Comparison of ENCODE assay signal across 8 cellular contexts in the genomic region with DNA sequence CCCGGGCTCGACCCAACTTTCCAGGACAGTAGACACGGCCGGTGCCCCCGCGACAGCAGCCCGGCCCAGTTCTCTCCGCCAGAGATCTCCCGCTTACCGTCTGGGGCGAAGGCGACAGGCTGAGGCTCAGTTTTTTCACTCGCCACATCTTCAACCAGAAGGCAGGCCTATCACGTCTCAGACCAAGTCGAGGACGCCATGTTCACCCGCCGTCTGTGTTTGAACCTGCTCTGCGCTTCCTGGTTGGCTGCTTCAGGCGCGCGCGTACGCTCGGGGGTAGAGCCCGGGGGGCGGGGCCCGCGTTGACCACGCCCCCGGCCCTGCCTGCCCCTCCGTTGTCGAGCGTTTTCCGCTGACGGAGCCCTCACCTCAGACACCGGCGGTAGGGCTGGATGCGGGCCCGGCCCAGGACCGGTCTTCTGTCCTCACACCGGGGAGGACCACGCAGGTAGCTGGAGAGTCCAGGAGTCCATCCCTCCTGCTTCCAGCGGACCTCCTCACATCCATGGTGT. TPM values are rescaled to one million over a fixed set of nuclear protein-coding genes. Genes with fewer than 3 reads are reported as not detected.
DNase-seq lines count a peak whose midpoint lies in the region; ATAC-seq and TF ChIP-seq lines count a peak whose summit lies in the region.

A gene with protein sequence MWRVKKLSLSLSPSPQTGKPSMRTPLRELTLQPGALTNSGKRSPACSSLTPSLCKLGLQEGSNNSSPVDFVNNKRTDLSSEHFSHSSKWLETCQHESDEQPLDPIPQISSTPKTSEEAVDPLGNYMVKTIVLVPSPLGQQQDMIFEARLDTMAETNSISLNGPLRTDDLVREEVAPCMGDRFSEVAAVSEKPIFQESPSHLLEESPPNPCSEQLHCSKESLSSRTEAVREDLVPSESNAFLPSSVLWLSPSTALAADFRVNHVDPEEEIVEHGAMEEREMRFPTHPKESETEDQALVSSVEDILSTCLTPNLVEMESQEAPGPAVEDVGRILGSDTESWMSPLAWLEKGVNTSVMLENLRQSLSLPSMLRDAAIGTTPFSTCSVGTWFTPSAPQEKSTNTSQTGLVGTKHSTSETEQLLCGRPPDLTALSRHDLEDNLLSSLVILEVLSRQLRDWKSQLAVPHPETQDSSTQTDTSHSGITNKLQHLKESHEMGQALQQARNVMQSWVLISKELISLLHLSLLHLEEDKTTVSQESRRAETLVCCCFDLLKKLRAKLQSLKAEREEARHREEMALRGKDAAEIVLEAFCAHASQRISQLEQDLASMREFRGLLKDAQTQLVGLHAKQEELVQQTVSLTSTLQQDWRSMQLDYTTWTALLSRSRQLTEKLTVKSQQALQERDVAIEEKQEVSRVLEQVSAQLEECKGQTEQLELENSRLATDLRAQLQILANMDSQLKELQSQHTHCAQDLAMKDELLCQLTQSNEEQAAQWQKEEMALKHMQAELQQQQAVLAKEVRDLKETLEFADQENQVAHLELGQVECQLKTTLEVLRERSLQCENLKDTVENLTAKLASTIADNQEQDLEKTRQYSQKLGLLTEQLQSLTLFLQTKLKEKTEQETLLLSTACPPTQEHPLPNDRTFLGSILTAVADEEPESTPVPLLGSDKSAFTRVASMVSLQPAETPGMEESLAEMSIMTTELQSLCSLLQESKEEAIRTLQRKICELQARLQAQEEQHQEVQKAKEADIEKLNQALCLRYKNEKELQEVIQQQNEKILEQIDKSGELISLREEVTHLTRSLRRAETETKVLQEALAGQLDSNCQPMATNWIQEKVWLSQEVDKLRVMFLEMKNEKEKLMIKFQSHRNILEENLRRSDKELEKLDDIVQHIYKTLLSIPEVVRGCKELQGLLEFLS (minus strand): TSS at position 227 of the 512 bp plus-strand sequence. CDS start 79 bp downstream, at position 148.

- POLR2A ChIA-PET in activated CD4-positive, alpha-beta memory T cell treated with anti-CD3 and anti-CD28 coated beads for 36 hours (lab: Charles Lee): interaction anchor here (0.6 to 2.4 kb wide), 17 partner anchors 8 to 297 kb away, joined by 3 to 28 read pairs (median 6); partner anchors contain the start of genes ALDOC, BLTP2, PIGS and PROCA1

- peaks cover 21% of the 10 kb centered on the region for H3K4me1 Mint-ChIP-seq in activated CD4-positive, alpha-beta memory T cell treated with anti-CD3 and anti-CD28 coated beads for 36 hours (ENCODE audit: low read depth)

- under 1% methylated on average over 44 of the region's 44 CpGs for WGBS in liver

- H3K4me3 Mint-ChIP-seq in activated CD4-positive, alpha-beta memory T cell treated with anti-CD3 and anti-CD28 coated beads for 36 hours: peak within 1 kb of the TSS; percentile 93

- peak within 1 kb of the TSS; percentile 93 for H3K27ac Mint-ChIP-seq in activated CD4-positive, alpha-beta memory T cell treated with anti-CD3 and anti-CD28 coated beads for 36 hours

- H3K27ac ChIP-seq in dorsolateral prefrontal cortex (peak within 1 kb of the TSS in 56 of 59 donors; percentile 7 to 98 (median 88)), liver (ENCODE audit: low read depth in 1 of 2, low read length in 2 of 2) (peak within 1 kb of the TSS; percentile 94 to 97)

- CTCF ChIA-PET in activated CD4-positive, alpha-beta memory T cell treated with anti-CD3 and anti-CD28 coated beads for 36 hours (lab: Charles Lee): interaction anchor here (0.6 to 1.6 kb wide), 7 partner anchors 14 to 50 kb away, joined by 3 to 7 read pairs (median 5); partner anchors contain the start of gene PIGS

- intact Hi-C loops in activated CD4-positive, alpha-beta memory T cell treated with anti-CD3 and anti-CD28 coated beads for 36 hours (cut with micrococcal nuclease): loop anchor here (1.0 to 5.0 kb wide), 6 partner anchors 20 to 353 kb away; partner anchors contain the start of genes BLTP2, PHF12, PROCA1 and SUPT6H
- intact Hi-C loops in dorsolateral prefrontal cortex (cut with DNase I): no loop called here

- TF ChIP-seq CTCF in dorsolateral prefrontal cortex (IDR thresholded peaks at IDR 0.05 in 54 of 56, conservative IDR thresholded peaks at IDR 0.05 in 2 of 56; ENCODE audit: low read depth in 1 of 56, partially characterized antibody in 56 of 56) (peak in 5 of 56 donors; percentile 15 to 30 (median 20)), liver (IDR thresholded peaks at IDR 0.05; ENCODE audit: low read depth, low read length, missing input control) (no peak)

- TF ChIP-seq RAD21 in liver (IDR thresholded peaks at IDR 0.05): no peak

- peak; percentile 81 for ATAC-seq in GM19438 (IDR thresholded peaks at IDR 0.05; ENCODE audit: low read depth, unreplicated experiment)
- peak; percentile 80 for ATAC-seq in HG03571 (IDR thresholded peaks at IDR 0.05; ENCODE audit: unreplicated experiment)

- H3K4me3 ChIP-seq in dorsolateral prefrontal cortex (peak within 1 kb of the TSS; percentile 39 to 97 (median 73)), liver (ENCODE audit: low read depth in 1 of 3, low read length in 3 of 3) (peak within 1 kb of the TSS; percentile 61 to 85 (median 76))

- H3K36me3 ChIP-seq in liver (ENCODE audit: control insufficient read depth in 4 of 4, insufficient read depth in 3 of 4, low read depth in 1 of 4, low read length in 3 of 4): no peaks in the 10 kb centered on the region

- DNase-seq in CD1c-positive myeloid dendritic cell (ENCODE audit: extremely low spot score) (peak; percentile 94), NCI-H82 (lab: John Stamatoyannopoulos, UW) (peak; percentile 99), dorsolateral prefrontal cortex (peak; percentile 80 to 95 (median 90))
- peak; percentile 97 for DNase-seq in activated CD4-positive, alpha-beta memory T cell treated with anti-CD3 and anti-CD28 coated beads for 36 hours
- peak; percentile 92 for DNase-seq in stimulated activated CD4-positive, alpha-beta T cell treated with anti-CD3 and anti-CD28 coated beads, Interleukin-4, amount 100 ng/mL, for 1 hour

- H3K9ac ChIP-seq in liver (ENCODE audit: low read depth in 1 of 2, low read length in 2 of 2): peak within 1 kb of the TSS; percentile 83 to 88

- H3K27me3 ChIP-seq in dorsolateral prefrontal cortex: no peaks in the 10 kb centered on the region
- H3K27me3 ChIP-seq in liver (ENCODE audit: control insufficient read depth in 4 of 4, insufficient read depth in 4 of 4, low read length in 3 of 4): no peaks in the 10 kb centered on the region

- no peaks in the 10 kb centered on the region for H3K27me3 Mint-ChIP-seq in activated CD4-positive, alpha-beta memory T cell treated with anti-CD3 and anti-CD28 coated beads for 36 hours

- H3K36me3 Mint-ChIP-seq in activated CD4-positive, alpha-beta memory T cell treated with anti-CD3 and anti-CD28 coated beads for 36 hours: peaks cover 11% of the 10 kb centered on the region

- H3K9me3 ChIP-seq in liver (ENCODE audit: control insufficient read depth in 4 of 4, low read length in 3 of 4): no peaks in the 10 kb centered on the region

- H3K4me1 ChIP-seq in liver (ENCODE audit: control insufficient read depth in 4 of 4, insufficient read depth in 4 of 4, low read length in 3 of 4): peaks cover 6 to 25% (median 17%) of the 10 kb centered on the region in 4 donors

- H3K9me3 Mint-ChIP-seq in activated CD4-positive, alpha-beta memory T cell treated with anti-CD3 and anti-CD28 coated beads for 36 hours: no peaks in the 10 kb centered on the region

TF ChIP-seq in liver, 16 proteins besides CTCF, POLR2A, EP300 and RAD21 (continues in another document):
- TF ChIP-seq, protein P1, sequence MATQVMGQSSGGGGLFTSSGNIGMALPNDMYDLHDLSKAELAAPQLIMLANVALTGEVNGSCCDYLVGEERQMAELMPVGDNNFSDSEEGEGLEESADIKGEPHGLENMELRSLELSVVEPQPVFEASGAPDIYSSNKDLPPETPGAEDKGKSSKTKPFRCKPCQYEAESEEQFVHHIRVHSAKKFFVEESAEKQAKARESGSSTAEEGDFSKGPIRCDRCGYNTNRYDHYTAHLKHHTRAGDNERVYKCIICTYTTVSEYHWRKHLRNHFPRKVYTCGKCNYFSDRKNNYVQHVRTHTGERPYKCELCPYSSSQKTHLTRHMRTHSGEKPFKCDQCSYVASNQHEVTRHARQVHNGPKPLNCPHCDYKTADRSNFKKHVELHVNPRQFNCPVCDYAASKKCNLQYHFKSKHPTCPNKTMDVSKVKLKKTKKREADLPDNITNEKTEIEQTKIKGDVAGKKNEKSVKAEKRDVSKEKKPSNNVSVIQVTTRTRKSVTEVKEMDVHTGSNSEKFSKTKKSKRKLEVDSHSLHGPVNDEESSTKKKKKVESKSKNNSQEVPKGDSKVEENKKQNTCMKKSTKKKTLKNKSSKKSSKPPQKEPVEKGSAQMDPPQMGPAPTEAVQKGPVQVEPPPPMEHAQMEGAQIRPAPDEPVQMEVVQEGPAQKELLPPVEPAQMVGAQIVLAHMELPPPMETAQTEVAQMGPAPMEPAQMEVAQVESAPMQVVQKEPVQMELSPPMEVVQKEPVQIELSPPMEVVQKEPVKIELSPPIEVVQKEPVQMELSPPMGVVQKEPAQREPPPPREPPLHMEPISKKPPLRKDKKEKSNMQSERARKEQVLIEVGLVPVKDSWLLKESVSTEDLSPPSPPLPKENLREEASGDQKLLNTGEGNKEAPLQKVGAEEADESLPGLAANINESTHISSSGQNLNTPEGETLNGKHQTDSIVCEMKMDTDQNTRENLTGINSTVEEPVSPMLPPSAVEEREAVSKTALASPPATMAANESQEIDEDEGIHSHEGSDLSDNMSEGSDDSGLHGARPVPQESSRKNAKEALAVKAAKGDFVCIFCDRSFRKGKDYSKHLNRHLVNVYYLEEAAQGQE (IDR thresholded peaks at IDR 0.05): peak; percentile 86
- TF ChIP-seq TAF1 (conservative IDR thresholded peaks at IDR 0.05) (peak; percentile 81), GABPA (IDR thresholded peaks at IDR 0.05 in 1 of 2, conservative IDR thresholded peaks at IDR 0.05 in 1 of 2) (peak in 1 of 2 donors; percentile 47), EGR1 (IDR thresholded peaks at IDR 0.05; ENCODE audit: low read depth in 2 of 2) (no peak), JUND (IDR thresholded peaks at IDR 0.05) (no peak), HNF4A (conservative IDR thresholded peaks at IDR 0.05) (peak; percentile 30 to 32), SP1 (IDR thresholded peaks at IDR 0.05) (peak; percentile 72), YY1 (IDR thresholded peaks at IDR 0.05) (peak; percentile 88), HNF4G (IDR thresholded peaks at IDR 0.05) (no peak)
- TF ChIP-seq, protein P2, sequence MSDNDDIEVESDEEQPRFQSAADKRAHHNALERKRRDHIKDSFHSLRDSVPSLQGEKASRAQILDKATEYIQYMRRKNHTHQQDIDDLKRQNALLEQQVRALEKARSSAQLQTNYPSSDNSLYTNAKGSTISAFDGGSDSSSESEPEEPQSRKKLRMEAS (IDR thresholded peaks at IDR 0.05): no peak

RNA-seq across cellular contexts. Expression of the gene that starts here (rescaled TPM):
- 100 to 1,000 TPM; 153 to 159 TPM for total RNA-seq in activated CD4-positive, alpha-beta memory T cell treated with anti-CD3 and anti-CD28 coated beads for 36 hours
- total RNA-seq in dorsolateral prefrontal cortex: 10 to 100 TPM; 10.6 to 76.2 (median 27.7) TPM
- 10 to 100 TPM; 13.8 to 41.8 TPM for total RNA-seq in liver
- polyA plus RNA-seq in liver: 10 to 100 TPM; 10.6 to 11.8 TPM

Comparison
In these comparisons a context has a peak if more than half of its experiments do, and no peak if none do; other contexts are left out.
1. Peak in every context shown above with its lines: DNase-seq, ATAC-seq, H3K4me3 ChIP-seq and H3K27ac ChIP-seq.